Comparison of ENCODE assay signal across 25 cellular contexts in genomic region chr2:168075446-168075845, GRCh38.
DNase-seq lines count a peak whose midpoint lies in the region; ATAC-seq, FAIRE-seq and TF ChIP-seq lines count a peak whose summit lies in the region.
"Had no signal": no experiment of that assay in that cellular context is flagged by ENCODE, and none has a peak within 500 bp of the region (broad histone marks: within the 10 kb centered on the region; RNA-seq: fewer than 3 reads in every experiment).

No MANE protein-coding gene starts in this region.

- H3K4me3 ChIP-seq in GM23248 = no peak overlapping the region
- H3K4me3 ChIP-seq in bronchial epithelial cell (ENCODE audit: low read depth, low read length) = no peak overlapping the region
- H3K4me3 ChIP-seq in heart left ventricle = no peak overlapping the region
- no peak overlapping the region for H3K4me3 ChIP-seq in hepatocyte
- H3K4me3 ChIP-seq: K562 had no signal

- H3K27ac ChIP-seq in GM23248 (no peak overlapping the region), heart left ventricle (no peak overlapping the region), hepatocyte (no peak overlapping the region)

- TF ChIP-seq POLR2A in heart left ventricle (IDR thresholded peaks at IDR 0.05) = no peak

- no peaks in the 10 kb centered on the region for H3K9me2 ChIP-seq in GM23248 (ENCODE audit: insufficient read depth)
- no peaks in the 10 kb centered on the region for H3K9me2 ChIP-seq in hepatocyte (replicated peaks; ENCODE audit: insufficient read depth)

- TF ChIP-seq CTCF in D721Med (IDR thresholded peaks at IDR 0.05; ENCODE audit: insufficient read depth, missing control alignments) (no peak), bronchial epithelial cell (IDR thresholded peaks at IDR 0.05; ENCODE audit: insufficient read depth, low read length, severe bottlenecking) (no peak), heart left ventricle (IDR thresholded peaks at IDR 0.05) (no peak), hepatocyte (IDR thresholded peaks at IDR 0.05; ENCODE audit: poor library complexity) (no peak)

- H3K36me3 ChIP-seq in GM23248 (ENCODE audit: low read depth) (no peaks in the 10 kb centered on the region), bronchial epithelial cell (ENCODE audit: control insufficient read depth, insufficient read depth, low read length) (peaks cover 1% of the 10 kb centered on the region), heart left ventricle (peaks cover 0 to 43% (median 18%) of the 10 kb centered on the region in 9 donors), hepatocyte (replicated peaks; ENCODE audit: insufficient read depth, low read depth) (no peaks in the 10 kb centered on the region)

- H3K79me2 ChIP-seq in GM23248 (ENCODE audit: insufficient read depth) = no peaks in the 10 kb centered on the region
- no peaks in the 10 kb centered on the region for H3K79me2 ChIP-seq in hepatocyte

- H2AFZ ChIP-seq in GM23248 (no peak overlapping the region), hepatocyte (no peak overlapping the region)

- no peaks in the 10 kb centered on the region for H3K9me3 ChIP-seq in GM23248 (ENCODE audit: low read depth)
- H3K9me3 ChIP-seq in heart left ventricle = no peaks in the 10 kb centered on the region
- H3K9me3 ChIP-seq in hepatocyte (ENCODE audit: low read depth) = no peaks in the 10 kb centered on the region

- ATAC-seq in heart left ventricle = no peak
- no peak for ATAC-seq in HG03378 (IDR thresholded peaks at IDR 0.05; ENCODE audit: unreplicated experiment)
- ATAC-seq: K562, Panc1, SK-N-SH treated with all-trans-retinoic acid at 6 μM for 48 hours had no signal

- 71 to 73% methylated on average over 2 of the region's 2 CpGs for WGBS in GM23248 (ENCODE audit: low coverage in 1 of 2, low lambda C conversion rate in 2 of 2, missing lambda C conversion rate in 2 of 2), 2 experiments
- 88 to 94% (median 93%) methylated on average over 2 of the region's 2 CpGs for WGBS in heart left ventricle, 4 donors
- WGBS in hepatocyte (ENCODE audit: low lambda C conversion rate, missing lambda C conversion rate) = 87% methylated on average over 2 of the region's 2 CpGs

- DNase-seq in D721Med (ENCODE audit: insufficient read length, low spot score) = no peak
- peak; percentile 15 for DNase-seq in GM23248
- peak; percentile 27 for DNase-seq in bronchial epithelial cell (ENCODE audit: low read depth)
- DNase-seq in fibroblast of peridontal ligament (ENCODE audit: extremely low read depth) = peak; percentile 18
- DNase-seq in heart left ventricle = no peak
- DNase-seq in hepatocyte (ENCODE audit: low spot score) = no peak
- no peak for DNase-seq in kidney glomerular epithelial cell (lab: John Stamatoyannopoulos, UW)
- DNase-seq: COR-L47; DMS 273 treated with DMSO at 0.1 percent for 48 hours; DND-41; NCI-H1092; NCI-H1436 treated with DMSO at 0.1 percent for 48 hours; NCI-H1930; NCI-H226; NCI-H510A treated with DMSO at 0.1 percent for 48 hours; NCI-H774; NK-92 treated with Interleukin-12 subunit alpha and Interleukin-12 subunit beta, amount 100 ng/mL, for 24 hours had no signal

- intact Hi-C loops in heart left ventricle (cut with DNase I) = no loop called here

- H3K27me3 ChIP-seq in GM23248 (replicated peaks; ENCODE audit: insufficient read depth) (no peaks in the 10 kb centered on the region), bronchial epithelial cell (ENCODE audit: control insufficient read depth, insufficient read depth, low read length) (no peaks in the 10 kb centered on the region), heart left ventricle (no peaks in the 10 kb centered on the region), hepatocyte (no peaks in the 10 kb centered on the region)

- no peak overlapping the region for H3K4me2 ChIP-seq in GM23248 (ENCODE audit: unreplicated experiment)
- no peak overlapping the region for H3K4me2 ChIP-seq in hepatocyte

- FAIRE-seq in D721Med (lab: Jason Lieb, UNC) = peak; percentile 46
- no peak for FAIRE-seq in bronchial epithelial cell (lab: Jason Lieb, UNC)
- FAIRE-seq: A204.1, G401.6, GM19239, H1, K562 had no signal

- H3K4me1 ChIP-seq in GM23248 (ENCODE audit: insufficient read depth) (0 out of 2 replicates have a peak, but pooled peaks cover 4% of the 10 kb centered on the region), heart left ventricle (peaks cover 0 to 11% (median 0%) of the 10 kb centered on the region in 12 donors), hepatocyte (ENCODE audit: insufficient read depth) (no peaks in the 10 kb centered on the region)

- no peak overlapping the region for H3K9ac ChIP-seq in GM23248

- in situ Hi-C loops in GM23248 (cut with MboI) = no loop called here

- no peaks in the 10 kb centered on the region for H3F3A ChIP-seq in GM23248 (ENCODE audit: insufficient read depth)

- H4K20me1 ChIP-seq in GM23248 (ENCODE audit: insufficient read depth) = no peaks in the 10 kb centered on the region
- H4K20me1 ChIP-seq in hepatocyte (ENCODE audit: insufficient read depth, poor library complexity, severe bottlenecking) = peaks cover 3% of the 10 kb centered on the region

Comparison
In these comparisons a context has a peak if more than half of its experiments do, and no peak if none do; other contexts are left out.
1. DNase-seq: peak in GM23248 (single experiment), bronchial epithelial cell (single experiment) and fibroblast of peridontal ligament (single experiment); none in D721Med (single experiment), heart left ventricle (0 of 5), hepatocyte (single experiment) and kidney glomerular epithelial cell (single experiment).